ENCODE assay signal across 8 cellular contexts in the genomic region with DNA sequence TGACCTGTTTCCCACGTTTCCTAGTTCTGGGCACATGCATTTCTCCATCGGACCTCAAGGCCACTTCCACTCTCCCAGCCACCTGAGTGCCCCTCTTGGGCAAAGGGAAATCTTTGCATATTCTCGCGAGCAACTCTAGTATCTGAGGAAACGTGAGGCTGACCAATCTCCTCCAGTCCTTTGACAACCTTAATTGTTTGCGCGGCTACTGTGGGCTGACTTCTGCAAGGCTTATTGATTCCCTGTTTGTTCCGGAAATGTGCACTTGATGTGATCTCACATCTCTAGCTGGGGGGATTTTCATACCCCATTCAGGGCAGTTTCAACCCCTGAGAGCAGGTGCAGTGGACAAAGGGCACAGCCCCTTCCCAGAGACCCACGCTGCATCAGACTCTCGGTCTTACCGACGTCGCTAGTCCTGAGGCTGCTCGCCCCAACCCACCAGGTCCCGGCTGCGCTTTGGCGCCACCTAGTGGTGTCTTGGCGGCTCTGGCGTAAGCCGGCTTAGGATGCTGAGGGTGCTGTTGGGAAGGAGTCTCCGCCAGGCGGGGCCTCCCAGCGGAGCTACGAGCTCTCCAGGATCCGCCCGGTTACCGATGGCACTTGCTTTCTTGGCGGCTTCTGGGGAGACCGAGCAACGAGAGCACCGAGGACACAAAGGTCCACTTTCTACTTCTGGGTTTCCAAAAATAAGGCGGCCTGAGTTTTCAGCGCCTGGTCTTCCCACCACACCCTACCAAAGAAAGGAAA. TPM values are rescaled to one million over a fixed set of nuclear protein-coding genes. Genes with fewer than 3 reads are reported as not detected.
DNase-seq lines count a peak whose midpoint lies in the region; ATAC-seq and TF ChIP-seq lines count a peak whose summit lies in the region.

No MANE protein-coding gene starts in this region.

- no peak overlapping the region for H3K18ac ChIP-seq in trophoblast cell (ENCODE audit: low read length)

- ATAC-seq in HG02610 (IDR thresholded peaks at IDR 0.05; ENCODE audit: unreplicated experiment), result peak; percentile 94

- no peaks in the 10 kb centered on the region for H3K79me1 ChIP-seq in trophoblast cell (ENCODE audit: low read length)

- no peak for TF ChIP-seq POLR2A in NB4 (IDR thresholded peaks at IDR 0.05; ENCODE audit: extremely low read depth, insufficient read length)

- no peak overlapping the region for H3K23ac ChIP-seq in trophoblast cell (ENCODE audit: low read length)

- peak; percentile 98 for TF ChIP-seq CTCF in GM12864 (IDR thresholded peaks at IDR 0.05; ENCODE audit: low read depth, low read length, missing control alignments)
- TF ChIP-seq CTCF in NB4 (IDR thresholded peaks at IDR 0.05; ENCODE audit: low read depth, low read length), result peak; percentile 94
- peak; percentile 99 for TF ChIP-seq CTCF in cardiac muscle cell (IDR thresholded peaks at IDR 0.05; ENCODE audit: low read depth, low read length)
- TF ChIP-seq CTCF in type B pancreatic cell (conservative IDR thresholded peaks at IDR 0.05), result peak; percentile 100

- peak overlapping the region; percentile 15 for H2AFZ ChIP-seq in trophoblast cell (ENCODE audit: insufficient read depth, low read length, poor library complexity)

- peak overlapping the region; percentile 67 for H3K4me2 ChIP-seq in trophoblast cell (ENCODE audit: low read length)

- H3K27ac ChIP-seq in cardiac muscle cell, result no peak overlapping the region
- no peak overlapping the region for H3K27ac ChIP-seq in trophoblast cell (ENCODE audit: low read depth, low read length)

- no peak overlapping the region for H4K8ac ChIP-seq in trophoblast cell (ENCODE audit: low read depth, low read length)

- no peaks in the 10 kb centered on the region for H3K79me2 ChIP-seq in trophoblast cell (ENCODE audit: control insufficient read depth, insufficient read depth, low read length, poor library complexity)

- H2BK12ac ChIP-seq in trophoblast cell (ENCODE audit: low read length), result no peak overlapping the region

- no peak overlapping the region for H2BK120ac ChIP-seq in trophoblast cell (ENCODE audit: insufficient read depth, low read length, poor library complexity)

- H3K27me3 Mint-ChIP-seq in activated naive CD8-positive, alpha-beta T cell, result peaks cover 41% of the 10 kb centered on the region
- peaks cover 54% of the 10 kb centered on the region for H3K27me3 Mint-ChIP-seq in type B pancreatic cell

- H3K4me3 Mint-ChIP-seq in activated naive CD8-positive, alpha-beta T cell, result peak overlapping the region; percentile 62
- peak overlapping the region; percentile 87 for H3K4me3 Mint-ChIP-seq in type B pancreatic cell

- no peaks in the 10 kb centered on the region for H3K4me1 ChIP-seq in cardiac muscle cell (ENCODE audit: low read depth)
- H3K4me1 ChIP-seq in trophoblast cell (ENCODE audit: control insufficient read depth in 1 of 2, insufficient read depth in 2 of 2, low read length in 2 of 2), result no peaks in the 10 kb centered on the region

- H3K9me3 ChIP-seq in cardiac muscle cell (ENCODE audit: low read depth) (no peaks in the 10 kb centered on the region), trophoblast cell (ENCODE audit: insufficient read depth, low read depth, low read length) (no peaks in the 10 kb centered on the region)

- no peak overlapping the region for H3K27ac Mint-ChIP-seq in activated naive CD8-positive, alpha-beta T cell
- H3K27ac Mint-ChIP-seq in type B pancreatic cell, result peak overlapping the region; percentile 40

- no peaks in the 10 kb centered on the region for H3K9me3 Mint-ChIP-seq in activated naive CD8-positive, alpha-beta T cell (ENCODE audit: low read depth)
- H3K9me3 Mint-ChIP-seq in type B pancreatic cell, result no peaks in the 10 kb centered on the region

- no peak overlapping the region for H4K91ac ChIP-seq in trophoblast cell (ENCODE audit: low read depth, low read length)

- no peak overlapping the region for H3K9ac ChIP-seq in trophoblast cell (ENCODE audit: low read length)

- peaks cover 9% of the 10 kb centered on the region for H3K4me1 Mint-ChIP-seq in activated naive CD8-positive, alpha-beta T cell (ENCODE audit: low read depth)
- H3K4me1 Mint-ChIP-seq in type B pancreatic cell (ENCODE audit: unreplicated experiment), result peaks cover 8% of the 10 kb centered on the region

- no peak overlapping the region for H3K4me3 ChIP-seq in GM12864 (ENCODE audit: low read depth, low read length)
- peak overlapping the region; percentile 6 for H3K4me3 ChIP-seq in NB4 (ENCODE audit: low read depth, low read length)
- no peak overlapping the region for H3K4me3 ChIP-seq in cardiac muscle cell
- no peak overlapping the region for H3K4me3 ChIP-seq in trophoblast cell (ENCODE audit: low read depth, low read length)

- DNase-seq in GM12864 (ENCODE audit: low read depth) (peak; percentile 53), NB4 (ENCODE audit: low read depth) (peak; percentile 90), SKM-1 treated with dmso at 0.1 percent for 144 hours (lab: John Stamatoyannopoulos, UW; ENCODE audit: unreplicated experiment) (peak; percentile 66), cardiac muscle cell (ENCODE audit: low read depth in 1 of 2, low spot score in 1 of 2) (peak; percentile 92 to 94), trophoblast cell (peak; percentile 90 to 96), type B pancreatic cell (ENCODE audit: extremely low spot score, unreplicated experiment) (peak; percentile 94)

- H4K12ac ChIP-seq in trophoblast cell (ENCODE audit: low read depth, low read length), result no peak overlapping the region

- H3K14ac ChIP-seq in trophoblast cell (ENCODE audit: low read length), result no peak overlapping the region

- WGBS in trophoblast cell (ENCODE audit: extremely low coverage, insufficient coverage, insufficient read length), result no CpG with 5 or more reads among the region's 33 CpGs

- no peak overlapping the region for H2AK5ac ChIP-seq in trophoblast cell (ENCODE audit: low read length)

- H3K4ac ChIP-seq in trophoblast cell (ENCODE audit: low read depth, low read length), result no peak overlapping the region

- peaks cover 27% of the 10 kb centered on the region for H3K27me3 ChIP-seq in cardiac muscle cell
- H3K27me3 ChIP-seq in trophoblast cell (ENCODE audit: insufficient read depth, low read length), result no peaks in the 10 kb centered on the region

- H2BK5ac ChIP-seq in trophoblast cell (ENCODE audit: low read depth, low read length, poor library complexity), result no peak overlapping the region

- H3K36me3 ChIP-seq in cardiac muscle cell (no peaks in the 10 kb centered on the region), trophoblast cell (ENCODE audit: control insufficient read depth in 1 of 2, insufficient read depth in 2 of 2, low read length in 2 of 2) (no peaks in the 10 kb centered on the region)

- H3K36me3 Mint-ChIP-seq in activated naive CD8-positive, alpha-beta T cell, result no peaks in the 10 kb centered on the region
- H3K36me3 Mint-ChIP-seq in type B pancreatic cell, result no peaks in the 10 kb centered on the region

RNA-seq across cellular contexts. Expression of gene SPR, which starts 24.8 kb away (rescaled TPM):
- 13.2 and 16.3 TPM in 2 replicates for total RNA-seq in cardiac muscle cell
- 9.1 and 21.7 TPM in 2 replicates for polyA plus RNA-seq in cardiac muscle cell
- polyA plus RNA-seq in trophoblast cell (2013), result 4.7 and 4.9 TPM in 2 replicates
- 12.4 and 16.0 TPM in 2 replicates for total RNA-seq in type B pancreatic cell (ENCODE audit: low replicate concordance)

RNA-seq across cellular contexts. Expression of gene EXOC6B, which starts 36.6 kb away (rescaled TPM):
- total RNA-seq in cardiac muscle cell (23.9 and 42.8 TPM in 2 replicates), type B pancreatic cell (ENCODE audit: low replicate concordance) (46.1 and 62.6 TPM in 2 replicates)
- polyA plus RNA-seq in cardiac muscle cell, result 17.0 and 21.7 TPM in 2 replicates
- polyA plus RNA-seq in trophoblast cell (2013), result 42.5 and 42.6 TPM in 2 replicates

RNA-seq across cellular contexts. Expression of gene EMX1, which starts 54.9 kb away (rescaled TPM):
- 0.24 TPM in 1 of 2 replicates, not detected in the other for total RNA-seq in cardiac muscle cell
- not detected in 2 replicates for polyA plus RNA-seq in cardiac muscle cell
- polyA plus RNA-seq in trophoblast cell (2013), result 0.05 TPM in 1 of 2 replicates, not detected in the other
- total RNA-seq in type B pancreatic cell (ENCODE audit: low replicate concordance), result 0.71 and 0.97 TPM in 2 replicates
